In genomic region chr19:58003153-58003828, GRCh38 we compare ENCODE assay signal across 8 cellular contexts. TPM values are rescaled to one million over a fixed set of nuclear protein-coding genes. Genes with fewer than 3 reads are reported as not detected.
A peak's percentile ranks its signal among the peaks of the same experiment; 100 is the strongest.
DNase-seq lines count a peak whose midpoint lies in the region; ATAC-seq and TF ChIP-seq lines count a peak whose summit lies in the region.

No MANE protein-coding gene starts in this region.

- H3K9me3 ChIP-seq in mucosa of descending colon: peaks cover 63% of the 10 kb centered on the region

- H3K27ac Mint-ChIP-seq in dendritic cell treated with granulocyte-macrophage colony-stimulating factor and Interleukin-4, amounts not matched to agents 40 ng/mL and 50 ng/mL, for 4 days: peak overlapping the region; percentile 92

- H3K9ac ChIP-seq in KMS-11: no peak overlapping the region

- H4K20me1 ChIP-seq in KMS-11 (ENCODE audit: insufficient read depth): no peaks in the 10 kb centered on the region

- peaks cover 90% of the 10 kb centered on the region for H3K9me3 Mint-ChIP-seq in dendritic cell treated with granulocyte-macrophage colony-stimulating factor and Interleukin-4, amounts not matched to agents 40 ng/mL and 50 ng/mL, for 4 days

- no peaks in the 10 kb centered on the region for H3K27me3 Mint-ChIP-seq in dendritic cell treated with granulocyte-macrophage colony-stimulating factor and Interleukin-4, amounts not matched to agents 40 ng/mL and 50 ng/mL, for 4 days

- H3K27me3 ChIP-seq in ACC112 (ENCODE audit: insufficient read depth, low read length) (no peaks in the 10 kb centered on the region), KMS-11 (ENCODE audit: insufficient read depth, low read depth) (no peaks in the 10 kb centered on the region)

- peaks cover 37% of the 10 kb centered on the region for H3K4me1 Mint-ChIP-seq in dendritic cell treated with granulocyte-macrophage colony-stimulating factor and Interleukin-4, amounts not matched to agents 40 ng/mL and 50 ng/mL, for 4 days (ENCODE audit: low read depth)

- H2AFZ ChIP-seq in ACC112 (ENCODE audit: low read length, unreplicated experiment) (peak overlapping the region; percentile 95), KMS-11 (ENCODE audit: low read depth) (peak overlapping the region; percentile 87)

- no peak for ATAC-seq in mucosa of descending colon
- no peak for ATAC-seq in HG02885 (IDR thresholded peaks at IDR 0.05; ENCODE audit: poor library complexity, unreplicated experiment)
- no peak for ATAC-seq in GM21717 (IDR thresholded peaks at IDR 0.05; ENCODE audit: unreplicated experiment)

- no peak for TF ChIP-seq CTCF in KMS-11 (conservative IDR thresholded peaks at IDR 0.05; ENCODE audit: low read depth, low read length)
- TF ChIP-seq CTCF in mucosa of descending colon (IDR thresholded peaks at IDR 0.05): no peak

- H3K4me3 ChIP-seq in ACC112 (ENCODE audit: low read depth, low read length) (peak overlapping the region; percentile 88), KMS-11 (IDR thresholded peaks at IDR 0.05; ENCODE audit: insufficient read depth, low read depth, low read length) (no peak overlapping the region), mucosa of descending colon (peak overlapping the region; percentile 83)

- H3K4me1 ChIP-seq in ACC112 (ENCODE audit: control insufficient read depth, insufficient read depth, low read length, unreplicated experiment) (peaks cover 9% of the 10 kb centered on the region), KMS-11 (ENCODE audit: low read depth, poor library complexity, severe bottlenecking) (no peaks in the 10 kb centered on the region), mucosa of descending colon (ENCODE audit: low read depth) (peaks cover 6% of the 10 kb centered on the region)

- H3K79me2 ChIP-seq in ACC112 (ENCODE audit: control insufficient read depth, insufficient read depth, low read length, unreplicated experiment): peaks cover 34% of the 10 kb centered on the region
- no peaks in the 10 kb centered on the region for H3K79me2 ChIP-seq in KMS-11 (ENCODE audit: insufficient read depth, low read depth)

- peak overlapping the region; percentile 52 for H3K27ac ChIP-seq in ACC112 (ENCODE audit: low read depth, low read length)
- H3K27ac ChIP-seq in KMS-11: peak overlapping the region; percentile 33; the same call in 1 of the 2 replicates

- peak overlapping the region; percentile 85 for H3K4me3 Mint-ChIP-seq in dendritic cell treated with granulocyte-macrophage colony-stimulating factor and Interleukin-4, amounts not matched to agents 40 ng/mL and 50 ng/mL, for 4 days

- H3K36me3 ChIP-seq in ACC112 (ENCODE audit: insufficient read depth, low read length) (peaks cover 53% of the 10 kb centered on the region), KMS-11 (ENCODE audit: insufficient read depth) (no peaks in the 10 kb centered on the region), mucosa of descending colon (ENCODE audit: low read depth) (peaks cover 2% of the 10 kb centered on the region)

- intact Hi-C loops in dendritic cell treated with granulocyte-macrophage colony-stimulating factor and Interleukin-4, amounts not matched to agents 40 ng/mL and 50 ng/mL, for 4 days (cut with micrococcal nuclease): loop anchor here (2.0 to 10.0 kb wide), 3 partner anchors 56 to 152 kb away; partner anchors contain the start of genes ZNF256, ZNF329 and ZSCAN18
- intact Hi-C loops in mucosa of descending colon (cut with DNase I, micrococcal nuclease): no loop called here

- DNase-seq in mucosa of descending colon (no peak), OCI-M1 (lab: John Stamatoyannopoulos, UW) (no peak), glomerular visceral epithelial cell (ENCODE audit: extremely low spot score) (no peak)

- peaks cover 94% of the 10 kb centered on the region for H3K36me3 Mint-ChIP-seq in dendritic cell treated with granulocyte-macrophage colony-stimulating factor and Interleukin-4, amounts not matched to agents 40 ng/mL and 50 ng/mL, for 4 days (ENCODE audit: low read depth)

- peak overlapping the region; percentile 9; the same call in 1 of the 2 replicates for H3K4me2 ChIP-seq in KMS-11

RNA-seq across cellular contexts. Expression of gene ZNF606, which starts 0.7 kb away (rescaled TPM):
- 10 to 100 TPM; 11.6 to 17.1 (median 13.8) TPM for total RNA-seq in mucosa of descending colon

RNA-seq across cellular contexts. Expression of gene C19orf18, which starts 29.0 kb away (rescaled TPM):
- total RNA-seq in mucosa of descending colon: 1 to 10 TPM in 1 of 3 donors, under 1 TPM in 2; 0.98 to 2.0 (median 0.99) TPM

RNA-seq across cellular contexts. Expression of gene ZSCAN1, which starts 30.5 kb away (rescaled TPM):
- not detected for total RNA-seq in mucosa of descending colon

RNA-seq across cellular contexts. Expression of gene ZNF256, which starts 55.8 kb away (rescaled TPM):
- total RNA-seq in mucosa of descending colon: 1 to 10 TPM; 3.0 to 7.1 (median 3.7) TPM

RNA-seq across cellular contexts. Expression of gene ZNF135, which starts 55.8 kb away (rescaled TPM):
- 1 to 10 TPM; 1.3 to 5.8 (median 2.2) TPM for total RNA-seq in mucosa of descending colon
